In the genomic region with DNA sequence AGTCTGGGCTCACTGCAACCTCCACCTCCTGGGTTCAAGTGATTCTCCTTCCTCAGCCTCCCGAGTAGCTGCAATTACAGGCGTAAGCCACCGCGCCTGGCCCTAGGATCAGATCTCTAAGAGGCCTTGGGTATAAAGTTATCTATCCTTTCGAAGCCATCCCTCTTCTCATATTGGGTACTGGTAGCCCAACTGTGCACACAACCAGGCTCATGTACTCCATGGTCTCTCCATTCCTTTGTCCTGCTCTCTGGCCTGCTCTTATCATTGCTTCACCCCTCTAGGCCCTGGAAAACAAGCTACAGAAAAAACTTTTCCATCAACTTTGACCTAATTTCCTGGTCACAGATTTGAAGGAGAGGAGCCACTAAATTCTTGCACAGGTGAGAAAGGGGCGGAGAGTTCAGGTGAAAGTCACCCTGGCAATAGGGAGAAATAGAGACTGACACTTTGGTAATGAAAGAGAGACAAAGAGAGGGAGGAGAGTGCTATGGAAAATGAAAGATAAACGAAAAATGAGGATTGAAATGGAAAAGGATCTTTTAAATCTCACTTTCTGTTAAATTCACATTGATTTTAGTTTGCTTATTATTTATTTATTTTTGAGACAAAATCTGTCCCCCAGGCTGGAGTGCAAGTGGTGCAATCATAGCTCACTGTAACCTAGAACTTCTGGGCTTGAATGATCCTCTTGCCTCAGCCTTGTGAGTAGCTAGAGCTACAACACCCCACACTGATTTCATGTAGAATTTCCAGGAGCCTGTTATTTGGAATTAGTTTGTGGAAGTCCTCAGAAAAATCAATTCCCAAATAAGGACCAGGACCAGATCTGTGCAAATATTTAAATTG, we compare ENCODE assay signal across 1 cellular context.
TF ChIP-seq lines count a peak whose summit lies in the region.

No MANE protein-coding gene starts in this region.

TF ChIP-seq in neural cell, 6 proteins besides CTCF, POLR2A, EP300 and RAD21 (continued from another document):
- TF ChIP-seq TAF1 (IDR thresholded peaks at IDR 0.05; ENCODE audit: low read depth) (no peak), MXI1 (conservative IDR thresholded peaks at IDR 0.05; ENCODE audit: poor library complexity, severe bottlenecking) (no peak)
